Comparison of ENCODE assay signal across 3 cellular contexts in genomic region chrX:107744868-107745267, GRCh38.
TF ChIP-seq lines count a peak whose summit lies in the region.

No MANE protein-coding gene starts in this region.

TF ChIP-seq in HEK293, 187 proteins besides CTCF, POLR2A, EP300 and RAD21:
- TF ChIP-seq ZBTB21 (tag by site-specific recombination; IDR thresholded peaks at IDR 0.05) (no peak), ZNF202 (tag by site-specific recombination; IDR thresholded peaks at IDR 0.05; ENCODE audit: borderline replicate concordance) (no peak), ZNF707 (tag by site-specific recombination; IDR thresholded peaks at IDR 0.05) (no peak), GLIS1 (tag by site-specific recombination; IDR thresholded peaks at IDR 0.05) (no peak), ZNF341 (tag by site-specific recombination; IDR thresholded peaks at IDR 0.05; ENCODE audit: low read depth) (0 out of 2 replicates have a peak, but pooled peaks have one; percentile 16)

TF ChIP-seq in endothelial cell of umbilical vein, 7 proteins besides CTCF, POLR2A, EP300 and RAD21:
- no peak for TF ChIP-seq FOS (IDR thresholded peaks at IDR 0.05; ENCODE audit: borderline replicate concordance, insufficient read depth, low read length)
- no peak for TF ChIP-seq POLR2AphosphoS5 (IDR thresholded peaks at IDR 0.05; ENCODE audit: insufficient read depth, low read depth, low read length)
- no peak for TF ChIP-seq JUN (IDR thresholded peaks at IDR 0.05; ENCODE audit: borderline replicate concordance, insufficient read depth, insufficient read length, low read depth)
- no peak for TF ChIP-seq MAX (IDR thresholded peaks at IDR 0.05; ENCODE audit: insufficient read depth, insufficient read length)
- TF ChIP-seq MYC (IDR thresholded peaks at IDR 0.05; ENCODE audit: low read depth, low read length): no peak
- no peak for TF ChIP-seq EZH2 (IDR thresholded peaks at IDR 0.05; ENCODE audit: borderline replicate concordance, low read depth, low read length, severe bottlenecking)
- TF ChIP-seq GATA2 (IDR thresholded peaks at IDR 0.05; ENCODE audit: insufficient read depth, insufficient read length, low read depth, low read length): no peak

TF ChIP-seq in HEK293T, 16 proteins besides CTCF, POLR2A, EP300 and RAD21:
- TF ChIP-seq ELF4 (IDR thresholded peaks at IDR 0.05): no peak
- TF ChIP-seq L3MBTL2 (conservative IDR thresholded peaks at IDR 0.05): no peak
- TF ChIP-seq SP1 (IDR thresholded peaks at IDR 0.05): no peak
- no peak for TF ChIP-seq ZNF384 (IDR thresholded peaks at IDR 0.05)
- no peak for TF ChIP-seq TARDBP (IDR thresholded peaks at IDR 0.05)
- no peak for TF ChIP-seq ARNT (IDR thresholded peaks at IDR 0.05)
- no peak for TF ChIP-seq SUZ12 (IDR thresholded peaks at IDR 0.05)
- no peak for TF ChIP-seq PKNOX1 (IDR thresholded peaks at IDR 0.05)
- no peak for TF ChIP-seq FOXM1 (IDR thresholded peaks at IDR 0.05; ENCODE audit: borderline replicate concordance)
- no peak for TF ChIP-seq FOXK2 (IDR thresholded peaks at IDR 0.05)
- no peak for TF ChIP-seq LEF1 (IDR thresholded peaks at IDR 0.05; ENCODE audit: borderline replicate concordance)
- TF ChIP-seq FOXA1 (IDR thresholded peaks at IDR 0.05): no peak
- no peak for TF ChIP-seq CTBP1 (IDR thresholded peaks at IDR 0.05; ENCODE audit: borderline replicate concordance)
- TF ChIP-seq NFRKB (IDR thresholded peaks at IDR 0.05): no peak
- no peak for TF ChIP-seq BHLHE40 (IDR thresholded peaks at IDR 0.05; ENCODE audit: borderline replicate concordance)
